ENCODE assay signal across 18 cellular contexts in the genomic region with DNA sequence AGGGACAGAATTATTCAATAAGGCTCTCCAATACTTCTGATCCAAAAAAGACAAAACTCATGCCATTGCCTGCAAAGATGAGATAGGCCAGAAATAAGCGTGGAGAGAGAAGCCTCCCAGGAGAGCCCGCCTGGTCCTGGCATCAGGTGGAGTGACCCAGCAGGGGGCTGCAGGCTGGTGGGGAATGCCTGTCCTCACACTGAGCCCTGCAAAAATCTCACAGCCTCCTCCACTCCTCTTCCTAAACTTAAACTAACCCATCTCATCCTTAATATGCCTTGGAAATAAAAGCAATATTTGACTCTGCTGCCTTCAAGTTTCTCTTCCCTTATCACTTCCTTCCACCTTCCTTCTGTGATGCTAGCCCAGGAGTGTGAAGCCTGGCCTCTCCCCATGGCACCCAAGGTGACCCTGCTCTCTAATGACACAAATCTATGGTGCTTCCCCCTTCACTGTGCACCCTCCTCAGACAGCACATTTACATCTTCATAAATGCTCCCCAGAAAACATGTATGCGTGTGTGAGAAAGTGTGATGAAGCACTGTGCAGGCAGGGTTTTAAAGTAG.
DNase-seq lines count a peak whose midpoint lies in the region; ATAC-seq and TF ChIP-seq lines count a peak whose summit lies in the region.
"Had no signal": no experiment of that assay in that cellular context is flagged by ENCODE, and none has a peak within 500 bp of the region (broad histone marks: within the 10 kb centered on the region; RNA-seq: fewer than 3 reads in every experiment).

No MANE protein-coding gene starts in this region.

- peaks cover 11% of the 10 kb centered on the region; the same call in 1 of the 2 replicates for H3K4me1 ChIP-seq in Panc1 (ENCODE audit: control insufficient read depth, insufficient read depth, low read length)
- H3K4me1 ChIP-seq in vagina, result peaks cover 7% of the 10 kb centered on the region

- TF ChIP-seq CTCF in Panc1 (IDR thresholded peaks at IDR 0.05) (no peak), vagina (IDR thresholded peaks at IDR 0.05) (no peak)

- H3K27me3 ChIP-seq in Panc1 (ENCODE audit: control insufficient read depth, insufficient read depth, low read length), result no peaks in the 10 kb centered on the region
- no peaks in the 10 kb centered on the region for H3K27me3 ChIP-seq in vagina
- H3K27me3 ChIP-seq: BLaER1 had no signal

- in situ Hi-C loops in Panc1 (cut with HindIII; ENCODE audit: low pct_unique_long_range_greater_than_20kb, low sequenced_read_pairs), result no loop called here

- TF ChIP-seq POLR2A in erythroblast (IDR thresholded peaks at IDR 0.05; ENCODE audit: low read length) (no peak), vagina (IDR thresholded peaks at IDR 0.05) (no peak)

- no peak overlapping the region for H3K4me3 ChIP-seq in Panc1 (ENCODE audit: low read depth in 2 of 2, low read length in 2 of 2)
- H3K4me3 ChIP-seq in vagina, result no peak overlapping the region
- H3K4me3 ChIP-seq: BLaER1, GM12878 had no signal

- H3K9me3 ChIP-seq in Panc1 (ENCODE audit: control insufficient read depth, insufficient read depth, low read depth, low read length) (no peaks in the 10 kb centered on the region), vagina (no peaks in the 10 kb centered on the region)

- intact Hi-C loops in Panc1 (cut with micrococcal nuclease; ENCODE audit: unreplicated experiment), result no loop called here
- intact Hi-C loops in vagina (cut with DNase I), result loop anchor here (10.0 kb wide), 1 partner anchor 551 kb away; no protein-coding TSS in a partner anchor

- no TSS peak for BruUV-seq in Panc1 (replicated peaks; lab: Mats Ljungman, UMichigan)

- H3K27ac ChIP-seq in Panc1 (ENCODE audit: low read length), result peak overlapping the region; percentile 24; the same call in 1 of the 2 replicates
- H3K27ac ChIP-seq in vagina, result no peak overlapping the region
- H3K27ac ChIP-seq: BLaER1 had no signal

- CTCF ChIA-PET in Panc1 (lab: Charles Lee), result no interaction called here

- DNase-seq in SKM-1 treated with dmso at 0.1 percent for 144 hours (lab: John Stamatoyannopoulos, UW; ENCODE audit: unreplicated experiment) (peak; percentile 15), SKM-1 (lab: John Stamatoyannopoulos, UW; ENCODE audit: unreplicated experiment) (no peak), Panc1 (ENCODE audit: low read depth, low spot score) (no peak), erythroblast (lab: John Stamatoyannopoulos, UW) (peak; percentile 26 to 47), vagina (ENCODE audit: extremely low spot score in 2 of 2) (peak; percentile 42 to 55)
- no peak for DNase-seq in central memory CD4-positive, alpha-beta T cell
- DNase-seq: CD8-positive, alpha-beta memory T cell; DMS79 treated with DMSO at 0.1 percent for 48 hours; KG1; NCI-H1105; NCI-H1694; NCI-H510A treated with DMSO at 0.1 percent for 48 hours; NCI-H82; OCI-M1; RPMI8226 had no signal

- no peaks in the 10 kb centered on the region for H3K36me3 ChIP-seq in Panc1 (ENCODE audit: control insufficient read depth, insufficient read depth, low read length)
- no peaks in the 10 kb centered on the region for H3K36me3 ChIP-seq in vagina
- H3K36me3 ChIP-seq: BLaER1 had no signal

- POLR2A ChIA-PET in Panc1 (lab: Charles Lee), result no interaction called here

- ATAC-seq in Panc1 (no peak), GM21619 (IDR thresholded peaks at IDR 0.05; ENCODE audit: unreplicated experiment) (no peak)
- ATAC-seq: GM12878 had no signal

Comparison
In these comparisons a context has a peak if more than half of its experiments do, and no peak if none do; other contexts are left out.
1. DNase-seq: peak in SKM-1 treated with dmso at 0.1 percent for 144 hours (single experiment), erythroblast (2 of 2) and vagina (2 of 2); none in SKM-1 (single experiment), Panc1 (single experiment) and central memory CD4-positive, alpha-beta T cell (single experiment).